In genomic region chr21:44326716-44327602, GRCh38 we compare ENCODE assay signal across 24 cellular contexts. TPM values are rescaled to one million over a fixed set of nuclear protein-coding genes. Genes with fewer than 3 reads are reported as not detected.
A peak's percentile ranks its signal among the peaks of the same experiment; 100 is the strongest.
DNase-seq lines count a peak whose midpoint lies in the region; ATAC-seq and TF ChIP-seq lines count a peak whose summit lies in the region.
"Had no signal": no experiment of that assay in that cellular context is flagged by ENCODE, and none has a peak within 500 bp of the region (broad histone marks: within the 10 kb centered on the region; RNA-seq: fewer than 3 reads in every experiment).

No MANE protein-coding gene starts in this region.

- no peak overlapping the region for H3K4me3 ChIP-seq in NB4 (ENCODE audit: low read depth, low read length)
- H3K4me3 ChIP-seq: body of pancreas, heart right ventricle, SJSA1, transverse colon had no signal

- no peak for TF ChIP-seq CTCF in NB4 (IDR thresholded peaks at IDR 0.05; ENCODE audit: low read depth, low read length)

- peaks cover 7% of the 10 kb centered on the region for H3K36me3 Mint-ChIP-seq in memory B cell
- H3K36me3 Mint-ChIP-seq in activated naive CD8-positive, alpha-beta T cell treated with anti-CD3 and anti-CD28 coated beads, Interleukin-2, amount 50 U/mL, for 24 hours (ENCODE audit: low read depth), result peaks cover 5% of the 10 kb centered on the region
- H3K36me3 Mint-ChIP-seq: IgD-negative memory B cell had no signal

- intact Hi-C loops in left ventricle myocardium superior (cut with micrococcal nuclease) (no loop called here), left cardiac atrium (cut with DNase I) (no loop called here)

- ATAC-seq in left ventricle myocardium superior (peak; percentile 2), left cardiac atrium (no peak), memory B cell (ENCODE audit: low read depth) (peak; percentile 18)
- no peak for ATAC-seq in activated naive CD8-positive, alpha-beta T cell treated with anti-CD3 and anti-CD28 coated beads, Interleukin-2, amount 50 U/mL, for 24 hours
- ATAC-seq: activated T-cell treated with anti-CD3 and anti-CD28 coated beads, Interleukin-2, amount 50 U/mL, for 4 hours; body of pancreas; foreskin keratinocyte; heart right ventricle had no signal

- H3K27me3 Mint-ChIP-seq in memory B cell, result no peaks in the 10 kb centered on the region
- H3K27me3 Mint-ChIP-seq in activated naive CD8-positive, alpha-beta T cell treated with anti-CD3 and anti-CD28 coated beads, Interleukin-2, amount 50 U/mL, for 24 hours, result no peaks in the 10 kb centered on the region
- H3K27me3 Mint-ChIP-seq: activated CD4-positive, alpha-beta T cell treated with anti-CD3 and anti-CD28 coated beads, Interleukin-2, amount 10 ng/mL, durations not matched to agents 24 days and 14 days; CD4-positive, CD25-positive, alpha-beta regulatory T cell; IgD-negative memory B cell; progenitor cell of endocrine pancreas had no signal

- H3K4me1 Mint-ChIP-seq in memory B cell, result peaks cover 3% of the 10 kb centered on the region
- H3K4me1 Mint-ChIP-seq in activated naive CD8-positive, alpha-beta T cell treated with anti-CD3 and anti-CD28 coated beads, Interleukin-2, amount 50 U/mL, for 24 hours, result no peaks in the 10 kb centered on the region
- H3K4me1 Mint-ChIP-seq: activated CD4-positive, alpha-beta T cell treated with anti-CD3 and anti-CD28 coated beads, Interleukin-2, amount 10 ng/mL, durations not matched to agents 24 days and 14 days; IgD-negative memory B cell had no signal

- no peak for TF ChIP-seq POLR2A in NB4 (IDR thresholded peaks at IDR 0.05; ENCODE audit: extremely low read depth, insufficient read length)

- DNase-seq in left ventricle myocardium superior (no peak), left cardiac atrium (no peak), NB4 (ENCODE audit: low read depth) (peak; percentile 28), memory B cell (ENCODE audit: low spot score in 2 of 2) (no peak), SIG-M5 (lab: John Stamatoyannopoulos, UW) (no peak)
- no peak for DNase-seq in activated naive CD8-positive, alpha-beta T cell treated with anti-CD3 and anti-CD28 coated beads, Interleukin-2, amount 50 U/mL, for 24 hours
- DNase-seq: activated CD4-positive, alpha-beta T cell treated with anti-CD3 and anti-CD28 coated beads, Interleukin-2, amount 10 ng/mL, durations not matched to agents 24 days and 14 days; activated T-cell treated with anti-CD3 and anti-CD28 coated beads, Interleukin-2, amount 50 U/mL, for 4 hours; body of pancreas; CD4-positive, CD25-positive, alpha-beta regulatory T cell; effector CD4-positive, alpha-beta T cell; foreskin keratinocyte; heart right ventricle; mesenchymal stem cell; NCI-H1105 treated with DMSO at 0.1 percent for 48 hours; NCI-H2081 treated with DMSO at 0.1 percent for 48 hours; NK-92 treated with Interleukin-12 subunit alpha and Interleukin-12 subunit beta, amount 100 ng/mL, for 24 hours; transverse colon had no signal

- H3K9me3 Mint-ChIP-seq in memory B cell, result no peaks in the 10 kb centered on the region
- no peaks in the 10 kb centered on the region for H3K9me3 Mint-ChIP-seq in activated naive CD8-positive, alpha-beta T cell treated with anti-CD3 and anti-CD28 coated beads, Interleukin-2, amount 50 U/mL, for 24 hours
- H3K9me3 Mint-ChIP-seq: activated CD4-positive, alpha-beta T cell treated with anti-CD3 and anti-CD28 coated beads, Interleukin-2, amount 10 ng/mL, durations not matched to agents 24 days and 14 days; activated T-cell treated with anti-CD3 and anti-CD28 coated beads, Interleukin-2, amount 50 U/mL, for 4 hours; IgD-negative memory B cell had no signal

- no peak overlapping the region for H3K4me3 Mint-ChIP-seq in memory B cell
- H3K4me3 Mint-ChIP-seq in activated naive CD8-positive, alpha-beta T cell treated with anti-CD3 and anti-CD28 coated beads, Interleukin-2, amount 50 U/mL, for 24 hours, result no peak overlapping the region
- H3K4me3 Mint-ChIP-seq: activated CD4-positive, alpha-beta T cell treated with anti-CD3 and anti-CD28 coated beads, Interleukin-2, amount 10 ng/mL, durations not matched to agents 24 days and 14 days; activated T-cell treated with anti-CD3 and anti-CD28 coated beads, Interleukin-2, amount 50 U/mL, for 4 hours; CD4-positive, CD25-positive, alpha-beta regulatory T cell had no signal

- no peak overlapping the region for H3K27ac Mint-ChIP-seq in memory B cell
- H3K27ac Mint-ChIP-seq in activated naive CD8-positive, alpha-beta T cell treated with anti-CD3 and anti-CD28 coated beads, Interleukin-2, amount 50 U/mL, for 24 hours, result no peak overlapping the region
- H3K27ac Mint-ChIP-seq: activated CD4-positive, alpha-beta T cell treated with anti-CD3 and anti-CD28 coated beads, Interleukin-2, amount 10 ng/mL, durations not matched to agents 24 days and 14 days; CD4-positive, CD25-positive, alpha-beta regulatory T cell; progenitor cell of endocrine pancreas had no signal

RNA-seq across cellular contexts. Expression of gene CFAP410, which starts 12.2 kb away (rescaled TPM):
- total RNA-seq in left ventricle myocardium superior (14.9 TPM), left cardiac atrium (10 to 100 TPM; 16.4 to 21.8 TPM)

RNA-seq across cellular contexts. Expression of gene TRPM2, which starts 26.5 kb away (rescaled TPM):
- 1.5 TPM for total RNA-seq in left ventricle myocardium superior
- total RNA-seq in left cardiac atrium, result 1 to 10 TPM; 2.9 to 5.1 TPM
- total RNA-seq: G401, myocyte had no signal

RNA-seq across cellular contexts. Expression of gene PFKL, which starts 27.1 kb away (rescaled TPM):
- total RNA-seq in left ventricle myocardium superior (46.1 TPM), left cardiac atrium (10 to 100 TPM; 58.8 to 67.2 TPM)

RNA-seq across cellular contexts. Expression of gene AIRE, which starts 41.3 kb away (rescaled TPM):
- not detected for total RNA-seq in left ventricle myocardium superior
- total RNA-seq in left cardiac atrium, result under 1 TPM in 1 of 2 donors, not detected in 1; 0.08 TPM
- total RNA-seq: activated CD4-positive, alpha-beta T cell treated with anti-CD3 and anti-CD28 coated beads, Interleukin-2, amount 10 ng/mL, durations not matched to agents 24 days and 14 days; activated T-cell treated with anti-CD3 and anti-CD28 coated beads, Interleukin-2, amount 50 U/mL, for 4 hours; foreskin keratinocyte; NCI-H460; progenitor cell of endocrine pancreas; SJSA1; transverse colon had no signal

Comparison
In these comparisons a context has a peak if more than half of its experiments do, and no peak if none do; other contexts are left out.
1. ATAC-seq: peak in left ventricle myocardium superior (single experiment) and memory B cell (single experiment); none in left cardiac atrium (0 of 2) and activated naive CD8-positive, alpha-beta T cell treated with anti-CD3 and anti-CD28 coated beads, Interleukin-2, amount 50 U/mL, for 24 hours (single experiment).